Comparison of ENCODE assay signal across 9 cellular contexts in the genomic region with DNA sequence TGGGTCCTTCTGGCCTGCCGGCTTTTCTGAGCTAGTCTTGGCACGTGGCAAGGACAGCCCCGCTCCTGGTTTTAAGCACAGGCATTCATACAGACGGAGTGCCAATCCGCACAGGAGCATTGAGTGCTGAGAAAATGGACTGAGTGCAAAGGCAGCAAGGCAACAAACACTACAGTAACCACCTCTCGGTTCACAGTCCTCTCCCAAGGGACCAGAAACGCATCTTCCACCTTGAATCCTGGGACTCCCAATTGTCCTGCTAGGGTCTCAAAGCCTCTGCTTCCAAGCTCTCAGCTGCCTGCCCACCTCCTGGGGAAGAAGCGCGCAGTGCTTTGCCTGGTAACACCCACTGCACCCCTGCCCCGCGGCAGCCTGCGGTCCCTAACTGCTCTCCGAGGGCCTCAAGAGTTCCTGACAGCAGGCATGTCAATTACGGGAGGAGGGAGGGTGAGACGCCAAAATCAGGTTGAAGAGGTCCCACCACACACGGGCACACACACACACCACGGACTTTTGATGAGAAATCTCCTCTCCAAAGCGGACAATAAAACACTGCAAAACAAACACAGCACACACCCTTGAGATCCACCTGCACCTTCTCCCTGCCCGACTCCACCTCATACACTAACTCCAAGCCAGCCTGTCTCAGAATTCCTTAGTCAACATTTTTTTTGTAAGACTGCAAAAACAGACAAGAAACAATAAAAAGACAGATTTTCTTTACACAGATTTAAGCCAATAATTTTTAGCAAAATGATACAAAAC. TPM values are rescaled to one million over a fixed set of nuclear protein-coding genes. Genes with fewer than 3 reads are reported as not detected.
DNase-seq lines count a peak whose midpoint lies in the region; ATAC-seq and TF ChIP-seq lines count a peak whose summit lies in the region.
"Had no signal": no experiment of that assay in that cellular context is flagged by ENCODE, and none has a peak within 500 bp of the region (broad histone marks: within the 10 kb centered on the region; RNA-seq: fewer than 3 reads in every experiment).

No MANE protein-coding gene starts in this region.

- peak overlapping the region; percentile 91 for H3K27ac ChIP-seq in RWPE2 (ENCODE audit: poor library complexity, severe bottlenecking)
- peak overlapping the region; percentile 45 for H3K27ac ChIP-seq in rectal smooth muscle tissue (ENCODE audit: low read depth, low read length)
- H3K27ac ChIP-seq in hepatocyte: no peak overlapping the region

- H4K20me1 ChIP-seq in hepatocyte (ENCODE audit: insufficient read depth, poor library complexity, severe bottlenecking): peaks cover 71% of the 10 kb centered on the region

- H3K27me3 Mint-ChIP-seq in effector memory CD8-positive, alpha-beta T cell: no peaks in the 10 kb centered on the region

- DNase-seq in ELR (ENCODE audit: low read depth) (peak; percentile 42), RWPE2 (ENCODE audit: low spot score) (no peak), NCI-H345 (lab: John Stamatoyannopoulos, UW) (no peak), hepatocyte (ENCODE audit: low spot score) (no peak), NOMO-1 (lab: John Stamatoyannopoulos, UW; ENCODE audit: unreplicated experiment in 2 of 2) (no peak)
- DNase-seq in effector memory CD8-positive, alpha-beta T cell: no peak
- DNase-seq: NCI-H1417 treated with DMSO at 0.1 percent for 48 hours had no signal

- no peak overlapping the region for H3K4me2 ChIP-seq in hepatocyte

- H3K36me3 ChIP-seq in RWPE2 (ENCODE audit: low read depth) (peaks cover 74% of the 10 kb centered on the region), rectal smooth muscle tissue (ENCODE audit: control insufficient read depth, insufficient read depth, low read length) (peaks cover 39% of the 10 kb centered on the region), hepatocyte (replicated peaks; ENCODE audit: insufficient read depth, low read depth) (no peaks in the 10 kb centered on the region)

- H3K4me3 Mint-ChIP-seq in effector memory CD8-positive, alpha-beta T cell: peak overlapping the region in 1 of 2 donors; percentile 13

- 94% methylated on average over 19 of the region's 19 CpGs for WGBS in hepatocyte (ENCODE audit: low lambda C conversion rate, missing lambda C conversion rate)

- no peak overlapping the region for H2AFZ ChIP-seq in hepatocyte

- H3K9me3 Mint-ChIP-seq in effector memory CD8-positive, alpha-beta T cell: no peaks in the 10 kb centered on the region

- H3K79me2 ChIP-seq in hepatocyte: peaks cover 55% of the 10 kb centered on the region

- peaks cover 68% of the 10 kb centered on the region for H3K4me1 ChIP-seq in RWPE2 (ENCODE audit: insufficient read depth, poor library complexity, severe bottlenecking)
- peaks cover 68% of the 10 kb centered on the region for H3K4me1 ChIP-seq in rectal smooth muscle tissue (ENCODE audit: control insufficient read depth, insufficient read depth, low read length)
- H3K4me1 ChIP-seq in hepatocyte (ENCODE audit: insufficient read depth): peaks cover 25% of the 10 kb centered on the region
- H3K4me1 ChIP-seq: HAP-1 had no signal

- H3K27ac Mint-ChIP-seq in effector memory CD8-positive, alpha-beta T cell: peak overlapping the region; percentile 73 to 96

- H3K4me1 Mint-ChIP-seq in effector memory CD8-positive, alpha-beta T cell (ENCODE audit: low read depth in 2 of 2): peaks cover 57% of the 10 kb centered on the region in 2 donors

- H3K4me3 ChIP-seq in RWPE2 (ENCODE audit: severe bottlenecking) (no peak overlapping the region), rectal smooth muscle tissue (ENCODE audit: low read length) (no peak overlapping the region), hepatocyte (no peak overlapping the region)
- H3K4me3 ChIP-seq: HAP-1 had no signal

- H3K9me3 ChIP-seq in RWPE2 (ENCODE audit: severe bottlenecking) (no peaks in the 10 kb centered on the region), hepatocyte (ENCODE audit: low read depth) (no peaks in the 10 kb centered on the region)
- H3K9me3 ChIP-seq: HAP-1 had no signal

- no peak overlapping the region for H3K9ac ChIP-seq in rectal smooth muscle tissue (ENCODE audit: low read length)

- TF ChIP-seq CTCF in RWPE2 (IDR thresholded peaks at IDR 0.05; ENCODE audit: poor library complexity, severe bottlenecking) (no peak), hepatocyte (IDR thresholded peaks at IDR 0.05; ENCODE audit: poor library complexity) (no peak)

- ATAC-seq in RWPE2 (ENCODE audit: low read depth): no peak
- no peak for ATAC-seq in effector memory CD8-positive, alpha-beta T cell (replicated peaks)

- H3K27me3 ChIP-seq in RWPE2 (ENCODE audit: insufficient read depth, poor library complexity, severe bottlenecking) (no peaks in the 10 kb centered on the region), rectal smooth muscle tissue (ENCODE audit: control insufficient read depth, insufficient read depth, low read length) (no peaks in the 10 kb centered on the region), hepatocyte (no peaks in the 10 kb centered on the region)

- H3K36me3 Mint-ChIP-seq in effector memory CD8-positive, alpha-beta T cell (ENCODE audit: insufficient read depth): peaks cover 100% of the 10 kb centered on the region

- no peaks in the 10 kb centered on the region for H3K9me2 ChIP-seq in hepatocyte (replicated peaks; ENCODE audit: insufficient read depth)

RNA-seq across cellular contexts. Expression of gene SLC16A3, which starts 15.0 kb away (rescaled TPM):
- total RNA-seq in hepatocyte: 240 and 290 TPM in 2 replicates
- 114 and 125 TPM in 2 replicates for polyA plus RNA-seq in hepatocyte

RNA-seq across cellular contexts. Expression of gene CSNK1D, which starts 29.7 kb away (rescaled TPM):
- total RNA-seq in hepatocyte: 55.7 and 72.5 TPM in 2 replicates
- polyA plus RNA-seq in hepatocyte: 152 and 193 TPM in 2 replicates

RNA-seq across cellular contexts. Expression of gene CCDC57, which starts 31.2 kb away (rescaled TPM):
- total RNA-seq in hepatocyte: 10.0 and 15.7 TPM in 2 replicates
- 29.8 and 49.5 TPM in 2 replicates for polyA plus RNA-seq in hepatocyte
